ENCODE assay signal across 14 cellular contexts in the genomic region with DNA sequence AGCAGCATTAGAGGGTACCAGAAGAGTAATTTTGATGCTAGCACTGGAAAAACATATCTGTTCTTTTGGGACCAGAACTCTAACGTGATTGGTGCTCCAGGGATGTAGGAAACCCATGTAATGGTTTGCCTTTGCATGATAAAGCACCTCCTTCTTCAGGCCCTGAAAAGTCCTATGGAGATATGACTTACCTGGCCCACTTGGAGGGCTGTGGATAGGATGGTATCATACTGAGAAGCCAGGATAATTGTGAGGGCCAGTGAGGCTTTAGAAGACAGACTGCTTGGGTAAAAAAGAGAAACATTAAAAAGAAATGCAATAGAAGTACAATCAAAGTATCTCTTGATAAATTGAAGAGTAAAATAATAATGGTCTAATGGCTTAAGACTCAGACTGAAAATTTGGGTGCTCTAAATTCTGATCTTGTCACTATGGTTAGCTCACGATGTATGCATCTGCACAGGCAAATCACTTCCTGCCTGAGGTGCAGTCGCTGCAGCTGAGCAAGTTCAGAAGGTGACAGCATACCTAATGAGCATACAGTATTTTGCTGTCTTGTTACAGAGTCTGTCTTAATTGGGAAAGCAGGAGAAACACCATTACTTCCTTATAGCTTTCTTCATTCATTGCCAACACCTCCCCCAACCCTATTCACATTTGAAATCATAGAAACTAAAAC.
DNase-seq lines count a peak whose midpoint lies in the region; ATAC-seq, FAIRE-seq and TF ChIP-seq lines count a peak whose summit lies in the region.
"Had no signal": no experiment of that assay in that cellular context is flagged by ENCODE, and none has a peak within 500 bp of the region (broad histone marks: within the 10 kb centered on the region; RNA-seq: fewer than 3 reads in every experiment).

No MANE protein-coding gene starts in this region.

- no peaks in the 10 kb centered on the region for H4K20me1 ChIP-seq in HepG2 (ENCODE audit: insufficient read depth, low read length)

- in situ Hi-C loops in HepG2 (cut with HindIII; ENCODE audit: extremely low pct_ligation_motif_present, low pct_unique_long_range_greater_than_20kb) = no loop called here

- no peak overlapping the region for H3K27ac ChIP-seq in HepG2 (ENCODE audit: extremely low read length, insufficient read depth, low read length)
- H3K27ac ChIP-seq in right lobe of liver = no peak overlapping the region
- H3K27ac ChIP-seq: ascending aorta, neutrophil, upper lobe of right lung had no signal

- H3K4me1 ChIP-seq in HepG2 (ENCODE audit: insufficient read depth, low read length) = no peaks in the 10 kb centered on the region
- no peaks in the 10 kb centered on the region for H3K4me1 ChIP-seq in right lobe of liver
- H3K4me1 ChIP-seq in BE2C = no peaks in the 10 kb centered on the region
- H3K4me1 ChIP-seq: ascending aorta, upper lobe of right lung had no signal

- H3K27me3 ChIP-seq in HepG2 (ENCODE audit: control insufficient read depth in 1 of 2, insufficient read depth in 2 of 2, low read length in 2 of 2) (no peaks in the 10 kb centered on the region), right lobe of liver (no peaks in the 10 kb centered on the region), BE2C (no peaks in the 10 kb centered on the region)
- H3K27me3 ChIP-seq: ascending aorta, neutrophil, upper lobe of right lung had no signal

- TF ChIP-seq POLR2A in HepG2 (IDR thresholded peaks at IDR 0.05; ENCODE audit: insufficient read depth in 1 of 2, low read depth in 2 of 2, low read length in 2 of 2) = no peak
- TF ChIP-seq POLR2A in right lobe of liver (IDR thresholded peaks at IDR 0.05) = no peak

- no peak overlapping the region for H2AFZ ChIP-seq in HepG2 (ENCODE audit: low read length)

- H3K79me2 ChIP-seq in HepG2 (ENCODE audit: insufficient read depth, low read length) = no peaks in the 10 kb centered on the region

- intact Hi-C loops in HepG2 (cut with micrococcal nuclease; ENCODE audit: unreplicated experiment) (no loop called here), right lobe of liver (cut with DNase I) (no loop called here)

- DNase-seq in HepG2 (ENCODE audit: low spot score) (no peak), right lobe of liver (no peak), T-helper 9 cell (no peak), DMS79 treated with DMSO at 0.1 percent for 48 hours (lab: John Stamatoyannopoulos, UW) (no peak), BE2C (no peak)
- DNase-seq in stimulated activated CD4-positive, alpha-beta T cell treated with anti-CD3 and anti-CD28 coated beads, Interleukin-2, amount 100 ng/mL, for 24 hours = no peak
- DNase-seq: ACHN, SW 1271, upper lobe of right lung had no signal

- TF ChIP-seq CTCF in HepG2 (CRISPR knock-in tag; IDR thresholded peaks at IDR 0.05) = no peak
- no peak for TF ChIP-seq CTCF in right lobe of liver (IDR thresholded peaks at IDR 0.05)
- no peak for TF ChIP-seq CTCF in BE2C (IDR thresholded peaks at IDR 0.05; ENCODE audit: low read depth, low read length)

- no TSS peak for BruUV-seq in HepG2 (replicated peaks; lab: Mats Ljungman, UMichigan)

- 2% methylated on average over 3 of the region's 3 CpGs for WGBS in HepG2 (ENCODE audit: low lambda C conversion rate)
- 10% methylated on average over 3 of the region's 3 CpGs for WGBS in right lobe of liver (ENCODE audit: insufficient coverage, low coverage, low lambda C conversion rate, missing lambda C conversion rate)

- no peak overlapping the region for H3K4me3 ChIP-seq in HepG2 (replicated peaks in 1 of 3; ENCODE audit: insufficient read depth in 1 of 3, low read depth in 2 of 3, low read length in 3 of 3)
- no peak overlapping the region for H3K4me3 ChIP-seq in right lobe of liver
- no peak overlapping the region for H3K4me3 ChIP-seq in BE2C (ENCODE audit: low read depth, low read length)
- H3K4me3 ChIP-seq: ascending aorta, upper lobe of right lung had no signal

- H3K9ac ChIP-seq in HepG2 (ENCODE audit: insufficient read depth, low read depth, low read length) = no peak overlapping the region

- POLR2A ChIA-PET in HepG2 (lab: Yijun Ruan, JAX) = no interaction called here

- no peak for TF ChIP-seq RAD21 in HepG2 (CRISPR knock-in tag; IDR thresholded peaks at IDR 0.05)

- FAIRE-seq in HepG2 (lab: Jason Lieb, UNC) = peak; percentile 30

- no peaks in the 10 kb centered on the region for H3K36me3 ChIP-seq in HepG2 (replicated peaks in 1 of 2; ENCODE audit: control insufficient read depth in 1 of 2, insufficient read depth in 2 of 2, low read length in 2 of 2)
- no peaks in the 10 kb centered on the region for H3K36me3 ChIP-seq in right lobe of liver
- no peaks in the 10 kb centered on the region for H3K36me3 ChIP-seq in BE2C
- H3K36me3 ChIP-seq: ascending aorta, neutrophil, upper lobe of right lung had no signal

- H3K4me2 ChIP-seq in HepG2 (ENCODE audit: low read depth, low read length) = no peak overlapping the region

- CTCF ChIA-PET in HepG2 (lab: Yijun Ruan, JAX; ENCODE audit: low intra/inter-chr PET ratio, low total read pairs) = no interaction called here

- ATAC-seq in HepG2 = no peak
- ATAC-seq in right lobe of liver = no peak
- ATAC-seq in GM21825 (IDR thresholded peaks at IDR 0.05; ENCODE audit: unreplicated experiment) = peak; percentile 93
- peak; percentile 92 for ATAC-seq in HG03439 (IDR thresholded peaks at IDR 0.05; ENCODE audit: unreplicated experiment)
- ATAC-seq: esophagus mucosa, upper lobe of right lung had no signal

- H3K9me3 ChIP-seq in HepG2 (ENCODE audit: low read length) = peaks cover 4% of the 10 kb centered on the region; the same call in 1 of the 2 replicates
- no peaks in the 10 kb centered on the region for H3K9me3 ChIP-seq in right lobe of liver
- H3K9me3 ChIP-seq in BE2C = no peaks in the 10 kb centered on the region
- H3K9me3 ChIP-seq: neutrophil, upper lobe of right lung had no signal

- no peak for TF ChIP-seq EP300 in HepG2 (IDR thresholded peaks at IDR 0.05; ENCODE audit: low read depth in 2 of 2, low read length in 2 of 2)
- TF ChIP-seq EP300 in HepG2 (CRISPR knock-in tag; IDR thresholded peaks at IDR 0.05; ENCODE audit: borderline replicate concordance) = no peak

TF ChIP-seq in HepG2, 621 proteins besides CTCF, POLR2A, EP300 and RAD21:
- TF ChIP-seq ZNF75D (CRISPR knock-in tag; IDR thresholded peaks at IDR 0.05; ENCODE audit: borderline replicate concordance) (no peak), AKAP8 (CRISPR knock-in tag; IDR thresholded peaks at IDR 0.05) (no peak), ARHGAP35 (CRISPR knock-in tag; IDR thresholded peaks at IDR 0.05; ENCODE audit: borderline replicate concordance) (no peak), ASH2L (IDR thresholded peaks at IDR 0.05; ENCODE audit: insufficient read length, low read depth, low read length) (no peak), SAFB2 (CRISPR knock-in tag; IDR thresholded peaks at IDR 0.05; ENCODE audit: borderline replicate concordance, low read depth) (no peak)
- TF ChIP-seq, protein P1, sequence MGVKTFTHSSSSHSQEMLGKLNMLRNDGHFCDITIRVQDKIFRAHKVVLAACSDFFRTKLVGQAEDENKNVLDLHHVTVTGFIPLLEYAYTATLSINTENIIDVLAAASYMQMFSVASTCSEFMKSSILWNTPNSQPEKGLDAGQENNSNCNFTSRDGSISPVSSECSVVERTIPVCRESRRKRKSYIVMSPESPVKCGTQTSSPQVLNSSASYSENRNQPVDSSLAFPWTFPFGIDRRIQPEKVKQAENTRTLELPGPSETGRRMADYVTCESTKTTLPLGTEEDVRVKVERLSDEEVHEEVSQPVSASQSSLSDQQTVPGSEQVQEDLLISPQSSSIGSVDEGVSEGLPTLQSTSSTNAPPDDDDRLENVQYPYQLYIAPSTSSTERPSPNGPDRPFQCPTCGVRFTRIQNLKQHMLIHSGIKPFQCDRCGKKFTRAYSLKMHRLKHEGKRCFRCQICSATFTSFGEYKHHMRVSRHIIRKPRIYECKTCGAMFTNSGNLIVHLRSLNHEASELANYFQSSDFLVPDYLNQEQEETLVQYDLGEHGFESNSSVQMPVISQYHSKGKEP (CRISPR knock-in tag; IDR thresholded peaks at IDR 0.05) = no peak

Comparison
In these comparisons a context has a peak if more than half of its experiments do, and no peak if none do; other contexts are left out.
1. ATAC-seq: peak in GM21825 (single experiment) and HG03439 (single experiment); none in HepG2 (single experiment) and right lobe of liver (0 of 4).